In the genomic region with DNA sequence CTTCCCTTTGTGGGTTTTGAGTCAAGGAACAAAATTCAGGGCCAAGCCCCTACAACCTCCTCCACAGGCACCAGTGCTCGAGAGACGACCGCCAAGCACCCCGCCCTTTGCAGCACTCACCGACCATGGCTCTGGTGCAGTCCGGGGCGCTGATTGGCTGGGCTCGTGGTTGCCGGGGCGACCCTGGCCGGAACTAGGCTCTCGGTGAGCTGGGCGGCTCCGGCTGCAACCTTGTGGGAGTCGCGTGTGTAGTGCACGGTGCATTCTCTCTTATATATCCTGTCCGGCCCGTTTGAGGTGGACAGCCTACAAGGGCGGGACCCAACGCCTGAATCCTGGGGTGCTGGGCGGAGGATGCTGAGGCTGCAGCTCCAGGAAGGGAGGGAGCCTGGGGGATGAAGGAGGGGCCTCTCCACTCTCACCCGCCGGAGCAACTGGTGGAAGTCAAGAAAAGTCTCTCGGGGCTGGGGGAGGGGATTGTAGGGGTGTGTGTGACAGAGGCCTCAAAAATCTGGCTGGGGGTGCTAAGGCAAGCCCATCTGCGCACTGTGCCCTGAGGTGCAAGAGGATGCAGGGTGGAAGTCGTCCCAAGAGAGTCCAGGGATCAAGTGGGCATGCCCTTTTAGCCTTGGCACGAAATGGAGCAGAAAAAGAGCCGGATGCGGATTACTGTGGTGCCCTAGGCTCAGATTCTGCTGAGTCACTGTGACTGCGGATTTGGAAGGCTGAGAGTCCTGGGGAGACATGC, we compare ENCODE assay signal across 8 cellular contexts. TPM values are rescaled to one million over a fixed set of nuclear protein-coding genes. Genes with fewer than 3 reads are reported as not detected.
DNase-seq lines count a peak whose midpoint lies in the region; ATAC-seq, FAIRE-seq and TF ChIP-seq lines count a peak whose summit lies in the region.

TSS of gene NQO1 (minus strand) at position 248 of the 748 bp plus-strand sequence. CDS start at position 127, 121 bp downstream.

- H3K4me3 Mint-ChIP-seq in Caco-2 (ENCODE audit: unreplicated experiment), result peak within 1 kb of the TSS; percentile 95

- no peaks in the 10 kb centered on the region for H4K20me1 ChIP-seq in OCI-LY3 (ENCODE audit: insufficient read depth, low read length)

- peaks cover 30% of the 10 kb centered on the region for H3K4me1 Mint-ChIP-seq in Caco-2 (ENCODE audit: low read depth, unreplicated experiment)

- no peaks in the 10 kb centered on the region for H3K9me3 ChIP-seq in Caco-2
- no peaks in the 10 kb centered on the region for H3K9me3 ChIP-seq in OCI-LY3 (ENCODE audit: insufficient read depth, low read length)
- no peaks in the 10 kb centered on the region for H3K9me3 ChIP-seq in mucosa of rectum (ENCODE audit: control insufficient read depth in 2 of 2, low read length in 2 of 2)

- H3K27ac ChIP-seq in OCI-LY3 (ENCODE audit: low read length) (peak within 1 kb of the TSS; percentile 9; the same call in 1 of the 2 replicates), mucosa of rectum (ENCODE audit: low read depth in 2 of 2, low read length in 2 of 2) (peak within 1 kb of the TSS; percentile 85 to 88)

- DNase-seq in Caco-2 (peak; percentile 98 to 99), HTR-8/SVneo (ENCODE audit: insufficient read length, low spot score) (peak; percentile 95), activated T-cell treated with anti-CD3 and anti-CD28 coated beads for 48 hours (ENCODE audit: low read depth) (peak; percentile 91), epithelial cell of proximal tubule (ENCODE audit: low read depth) (peak; percentile 27)
- peak; percentile 94 for DNase-seq in stimulated activated CD8-positive, alpha-beta memory T cell treated with anti-CD3 and anti-CD28 coated beads, Interleukin-4, amount 100 ng/mL, for 48 hours

- POLR2A ChIA-PET in Caco-2 (lab: Charles Lee), result interaction anchor here (0.6 to 1.9 kb wide), 7 partner anchors 11 to 452 kb away, joined by 3 to 31 read pairs (median 4); partner anchors contain the start of genes COG8 and NOB1

- no peaks in the 10 kb centered on the region for H3K9me3 Mint-ChIP-seq in Caco-2 (ENCODE audit: unreplicated experiment)

- intact Hi-C loops in Caco-2 (cut with micrococcal nuclease; ENCODE audit: unreplicated experiment), result loop anchor here (1.0 to 2.0 kb wide), 2 partner anchors 18 to 29 kb away; no protein-coding TSS in a partner anchor

- no TSS peak for BruUV-seq in Caco-2 (replicated peaks; lab: Mats Ljungman, UMichigan)

- H3K36me3 ChIP-seq in Caco-2 (ENCODE audit: control insufficient read depth, insufficient read depth, low read length) (no peaks in the 10 kb centered on the region), OCI-LY3 (replicated peaks; ENCODE audit: low read depth, low read length) (no peaks in the 10 kb centered on the region), mucosa of rectum (ENCODE audit: control insufficient read depth in 2 of 2, insufficient read depth in 2 of 2, low read length in 2 of 2) (no peaks in the 10 kb centered on the region)

- CTCF ChIA-PET in Caco-2 (lab: Charles Lee), result interaction anchor here (0.6 to 2.0 kb wide), 4 partner anchors 11 to 133 kb away, joined by 3 to 13 read pairs (median 3); partner anchors contain the start of gene NOB1

- ATAC-seq in GM21360 (IDR thresholded peaks at IDR 0.05; ENCODE audit: unreplicated experiment), result peak; percentile 95

- H3K9ac ChIP-seq in OCI-LY3 (ENCODE audit: low read length) (peak within 1 kb of the TSS; percentile 68), mucosa of rectum (ENCODE audit: low read depth in 1 of 2, low read length in 2 of 2) (peak within 1 kb of the TSS; percentile 73 to 74)

- TF ChIP-seq CTCF in Caco-2 (IDR thresholded peaks at IDR 0.05; ENCODE audit: insufficient read depth in 1 of 2, low read depth in 1 of 2, low read length in 1 of 2, severe bottlenecking in 1 of 2, unreplicated experiment in 1 of 2) (no peak), OCI-LY3 (IDR thresholded peaks at IDR 0.05; ENCODE audit: low read depth, low read length) (no peak), epithelial cell of proximal tubule (conservative IDR thresholded peaks at IDR 0.05; ENCODE audit: low read depth, low read length) (no peak)

- H3K36me3 Mint-ChIP-seq in Caco-2 (ENCODE audit: insufficient read depth, unreplicated experiment), result peaks cover 43% of the 10 kb centered on the region

- peak; percentile 79 for FAIRE-seq in HTR-8/SVneo (lab: Jason Lieb, UNC)

- H3K4me3 ChIP-seq in Caco-2 (ENCODE audit: low read depth, low read length) (peak within 1 kb of the TSS; percentile 38), OCI-LY3 (ENCODE audit: low read length) (peak within 1 kb of the TSS; percentile 77), epithelial cell of proximal tubule (ENCODE audit: low read depth, low read length) (peak within 1 kb of the TSS; percentile 58), mucosa of rectum (ENCODE audit: low read length in 2 of 2) (peak within 1 kb of the TSS; percentile 81 to 83)

- H3K27me3 ChIP-seq in Caco-2 (replicated peaks; ENCODE audit: control insufficient read depth, insufficient read depth, low read length) (no peaks in the 10 kb centered on the region), OCI-LY3 (ENCODE audit: low read depth, low read length) (no peaks in the 10 kb centered on the region), mucosa of rectum (ENCODE audit: control insufficient read depth in 2 of 2, insufficient read depth in 2 of 2, low read length in 2 of 2) (no peaks in the 10 kb centered on the region)

- H3K27me3 Mint-ChIP-seq in Caco-2 (ENCODE audit: insufficient read depth, unreplicated experiment), result no peaks in the 10 kb centered on the region

- H3K27ac Mint-ChIP-seq in Caco-2 (ENCODE audit: unreplicated experiment), result peak within 1 kb of the TSS; percentile 98

- peak within 1 kb of the TSS; percentile 99 for H2AFZ ChIP-seq in OCI-LY3 (ENCODE audit: low read depth, low read length)

- H3K79me2 ChIP-seq in OCI-LY3 (ENCODE audit: low read length), result no peaks in the 10 kb centered on the region

- H3K4me1 ChIP-seq in Caco-2, result peaks cover 32% of the 10 kb centered on the region
- H3K4me1 ChIP-seq in OCI-LY3 (ENCODE audit: low read length), result peaks cover 11% of the 10 kb centered on the region
- peaks cover 12 to 25% of the 10 kb centered on the region in 2 donors for H3K4me1 ChIP-seq in mucosa of rectum (ENCODE audit: control insufficient read depth in 2 of 2, insufficient read depth in 2 of 2, low read length in 2 of 2)

- H3K4me2 ChIP-seq in OCI-LY3 (ENCODE audit: low read length), result peak within 1 kb of the TSS; percentile 97

RNA-seq across cellular contexts. Expression of gene NQO1, which starts in this region (rescaled TPM):
- total RNA-seq in Caco-2 (2022) (96.2 and 119 TPM in 2 replicates), epithelial cell of proximal tubule (133 and 135 TPM in 2 replicates)

Comparison
In these comparisons a context has a peak if more than half of its experiments do, and no peak if none do; other contexts are left out.
1. Peak in every context shown above with its lines: DNase-seq, ATAC-seq, H3K4me3 ChIP-seq and H3K27ac ChIP-seq.
2. DNase-seq: peak in every context shown above with its lines; median percentile 98 in Caco-2; 95 in HTR-8/SVneo; 94 in stimulated activated CD8-positive, alpha-beta memory T cell treated with anti-CD3 and anti-CD28 coated beads, Interleukin-4, amount 100 ng/mL, for 48 hours; 91 in activated T-cell treated with anti-CD3 and anti-CD28 coated beads for 48 hours; 27 in epithelial cell of proximal tubule.